8 cellular contexts compared by ENCODE assay signal in the genomic region with DNA sequence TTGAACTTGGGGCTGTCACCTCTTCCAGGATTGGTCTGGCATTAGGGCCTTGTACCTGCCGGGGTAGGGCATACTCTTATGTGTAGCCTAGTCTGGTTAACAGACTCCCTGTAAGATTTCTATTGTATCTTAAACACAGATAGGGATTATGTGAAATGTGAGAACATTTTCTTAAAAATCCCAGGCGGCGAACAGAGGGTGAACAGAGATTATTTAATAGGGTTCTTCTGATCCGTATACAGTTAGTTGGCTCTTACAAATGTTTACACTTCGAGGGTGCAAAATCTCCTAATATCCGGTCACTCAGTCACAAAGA. TPM values are rescaled to one million over a fixed set of nuclear protein-coding genes. Genes with fewer than 3 reads are reported as not detected.
DNase-seq lines count a peak whose midpoint lies in the region; ATAC-seq, FAIRE-seq and TF ChIP-seq lines count a peak whose summit lies in the region.

No MANE protein-coding gene starts in this region.

- WGBS in A549 (ENCODE audit: missing lambda C conversion rate): 51% methylated on average over 6 of the region's 6 CpGs
- WGBS in body of pancreas, 2 donors: 0 to 2% methylated on average over 6 of the region's 6 CpGs

- H3K4me3 ChIP-seq in A549 (peak overlapping the region; percentile 85), body of pancreas (peak overlapping the region in 1 of 2 donors; percentile 47)

- ATAC-seq in A549 (no peak), GM19351 (IDR thresholded peaks at IDR 0.05; ENCODE audit: unreplicated experiment) (peak; percentile 22), HG03432 (IDR thresholded peaks at IDR 0.05; ENCODE audit: unreplicated experiment) (peak; percentile 28), body of pancreas (no peak)

- H3K4me1 ChIP-seq in A549: peaks cover 8% of the 10 kb centered on the region; the same call in 2 of the 3 replicates
- peaks cover 30% of the 10 kb centered on the region for H3K4me1 ChIP-seq in body of pancreas

- no peak for FAIRE-seq in A549 (lab: Jason Lieb, UNC)

- DNase-seq in A549 (ENCODE audit: low read depth in 1 of 2, low spot score in 1 of 2) (no peak), body of pancreas (no peak), mesothelial cell of epicardium (ENCODE audit: low spot score in 2 of 2, unreplicated experiment in 2 of 2) (no peak), NCI-H345 (lab: John Stamatoyannopoulos, UW) (no peak), cortex of kidney (lab: John Stamatoyannopoulos, UW) (no peak), hypothalamus (lab: John Stamatoyannopoulos, UW) (no peak)

- H3K27ac Mint-ChIP-seq in mesothelial cell of epicardium: no peak overlapping the region

- no peak for TF ChIP-seq RAD21 in A549 (conservative IDR thresholded peaks at IDR 0.05 in 1 of 2, IDR thresholded peaks at IDR 0.05 in 1 of 2)

- peak overlapping the region; percentile 70 for H3K4me3 Mint-ChIP-seq in mesothelial cell of epicardium

- no peak for TF ChIP-seq POLR2A in A549 (IDR thresholded peaks at IDR 0.05; ENCODE audit: low read length)
- TF ChIP-seq POLR2A in body of pancreas (IDR thresholded peaks at IDR 0.05): peak in 1 of 3 donors; percentile 15

- H3K36me3 ChIP-seq in body of pancreas (replicated peaks in 1 of 2; ENCODE audit: insufficient read depth in 1 of 2, low read depth in 2 of 2): no peaks in the 10 kb centered on the region

- peaks cover 42% of the 10 kb centered on the region for H3K27me3 Mint-ChIP-seq in mesothelial cell of epicardium (ENCODE audit: low read depth)

- no peak for TF ChIP-seq EP300 in A549 (IDR thresholded peaks at IDR 0.05)

- intact Hi-C loops in body of pancreas (cut with DNase I): no loop called here

- no peaks in the 10 kb centered on the region for H3K9me3 ChIP-seq in A549
- H3K9me3 ChIP-seq in body of pancreas: no peaks in the 10 kb centered on the region

- no peaks in the 10 kb centered on the region for H3K36me3 Mint-ChIP-seq in mesothelial cell of epicardium

- H3K27me3 ChIP-seq in body of pancreas: no peaks in the 10 kb centered on the region

- peak overlapping the region; percentile 74 for H3K4me2 ChIP-seq in A549

- TF ChIP-seq CTCF in A549 (IDR thresholded peaks at IDR 0.05) (no peak), body of pancreas (IDR thresholded peaks at IDR 0.05) (no peak), mesothelial cell of epicardium (IDR thresholded peaks at IDR 0.05; ENCODE audit: unreplicated experiment) (no peak)

- H3K27ac ChIP-seq in A549 (peak overlapping the region; percentile 77 to 88; a peak in 5 of 6 replicates), body of pancreas (peak overlapping the region; percentile 41 to 87 (median 84))

- POLR2A ChIA-PET in A549 (lab: Yijun Ruan, JAX): no interaction called here

- peaks cover 31% of the 10 kb centered on the region for H3K4me1 Mint-ChIP-seq in mesothelial cell of epicardium

- H3K9me3 Mint-ChIP-seq in mesothelial cell of epicardium: no peaks in the 10 kb centered on the region

- CTCF ChIA-PET in A549 (lab: Yijun Ruan, JAX): interaction anchor here (0.9 to 3.1 kb wide), 5 partner anchors 9 to 151 kb away, joined by 3 to 21 read pairs (median 8); no protein-coding TSS in a partner anchor

TF ChIP-seq in A549, 52 proteins besides CTCF, POLR2A, EP300 and RAD21:
- TF ChIP-seq CHD2 (IDR thresholded peaks at IDR 0.05; ENCODE audit: low read length, partially characterized antibody) (no peak), ZSCAN20 (CRISPR knock-in tag; IDR thresholded peaks at IDR 0.05) (no peak), FOSL2 (IDR thresholded peaks at IDR 0.05) (no peak), FOSL2 (CRISPR knock-in tag; IDR thresholded peaks at IDR 0.05) (no peak), SREBF2 (IDR thresholded peaks at IDR 0.05) (no peak), BHLHE40 (IDR thresholded peaks at IDR 0.05; ENCODE audit: low read depth, low read length) (no peak), CBX2 (IDR thresholded peaks at IDR 0.05; ENCODE audit: borderline replicate concordance, low read depth) (no peak), ZFP36 (IDR thresholded peaks at IDR 0.05; ENCODE audit: borderline replicate concordance, partially characterized antibody) (no peak), HOXA7 (CRISPR knock-in tag; IDR thresholded peaks at IDR 0.05) (no peak), RCOR1 (IDR thresholded peaks at IDR 0.05; ENCODE audit: low read depth, low read length) (no peak), FOSB (CRISPR knock-in tag; IDR thresholded peaks at IDR 0.05) (no peak), KDM5A (IDR thresholded peaks at IDR 0.05) (no peak), CEBPB (IDR thresholded peaks at IDR 0.05) (no peak), JUNB (IDR thresholded peaks at IDR 0.05) (no peak), GATA3 (IDR thresholded peaks at IDR 0.05; ENCODE audit: borderline replicate concordance) (no peak), ESRRA (IDR thresholded peaks at IDR 0.05; ENCODE audit: borderline replicate concordance, low read length) (no peak)
- TF ChIP-seq, protein P1, sequence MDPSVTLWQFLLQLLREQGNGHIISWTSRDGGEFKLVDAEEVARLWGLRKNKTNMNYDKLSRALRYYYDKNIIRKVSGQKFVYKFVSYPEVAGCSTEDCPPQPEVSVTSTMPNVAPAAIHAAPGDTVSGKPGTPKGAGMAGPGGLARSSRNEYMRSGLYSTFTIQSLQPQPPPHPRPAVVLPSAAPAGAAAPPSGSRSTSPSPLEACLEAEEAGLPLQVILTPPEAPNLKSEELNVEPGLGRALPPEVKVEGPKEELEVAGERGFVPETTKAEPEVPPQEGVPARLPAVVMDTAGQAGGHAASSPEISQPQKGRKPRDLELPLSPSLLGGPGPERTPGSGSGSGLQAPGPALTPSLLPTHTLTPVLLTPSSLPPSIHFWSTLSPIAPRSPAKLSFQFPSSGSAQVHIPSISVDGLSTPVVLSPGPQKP (IDR thresholded peaks at IDR 0.05; ENCODE audit: low read depth, low read length): no peak
- TF ChIP-seq, protein P2, sequence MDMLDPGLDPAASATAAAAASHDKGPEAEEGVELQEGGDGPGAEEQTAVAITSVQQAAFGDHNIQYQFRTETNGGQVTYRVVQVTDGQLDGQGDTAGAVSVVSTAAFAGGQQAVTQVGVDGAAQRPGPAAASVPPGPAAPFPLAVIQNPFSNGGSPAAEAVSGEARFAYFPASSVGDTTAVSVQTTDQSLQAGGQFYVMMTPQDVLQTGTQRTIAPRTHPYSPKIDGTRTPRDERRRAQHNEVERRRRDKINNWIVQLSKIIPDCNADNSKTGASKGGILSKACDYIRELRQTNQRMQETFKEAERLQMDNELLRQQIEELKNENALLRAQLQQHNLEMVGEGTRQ (IDR thresholded peaks at IDR 0.05): no peak
- TF ChIP-seq, protein P3, sequence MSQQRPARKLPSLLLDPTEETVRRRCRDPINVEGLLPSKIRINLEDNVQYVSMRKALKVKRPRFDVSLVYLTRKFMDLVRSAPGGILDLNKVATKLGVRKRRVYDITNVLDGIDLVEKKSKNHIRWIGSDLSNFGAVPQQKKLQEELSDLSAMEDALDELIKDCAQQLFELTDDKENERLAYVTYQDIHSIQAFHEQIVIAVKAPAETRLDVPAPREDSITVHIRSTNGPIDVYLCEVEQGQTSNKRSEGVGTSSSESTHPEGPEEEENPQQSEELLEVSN (IDR thresholded peaks at IDR 0.05; ENCODE audit: borderline replicate concordance, low read depth): no peak
- TF ChIP-seq, protein P4, sequence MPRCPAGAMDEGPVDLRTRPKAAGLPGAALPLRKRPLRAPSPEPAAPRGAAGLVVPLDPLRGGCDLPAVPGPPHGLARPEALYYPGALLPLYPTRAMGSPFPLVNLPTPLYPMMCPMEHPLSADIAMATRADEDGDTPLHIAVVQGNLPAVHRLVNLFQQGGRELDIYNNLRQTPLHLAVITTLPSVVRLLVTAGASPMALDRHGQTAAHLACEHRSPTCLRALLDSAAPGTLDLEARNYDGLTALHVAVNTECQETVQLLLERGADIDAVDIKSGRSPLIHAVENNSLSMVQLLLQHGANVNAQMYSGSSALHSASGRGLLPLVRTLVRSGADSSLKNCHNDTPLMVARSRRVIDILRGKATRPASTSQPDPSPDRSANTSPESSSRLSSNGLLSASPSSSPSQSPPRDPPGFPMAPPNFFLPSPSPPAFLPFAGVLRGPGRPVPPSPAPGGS (IDR thresholded peaks at IDR 0.05): no peak

RNA-seq across cellular contexts. Expression of a gene that starts 0.8 kb away (rescaled TPM):
- polyA plus RNA-seq in A549 (2011; rRNA removed) (3.0 and 3.5 TPM in 2 replicates), A549 (2017; fragmentation: RNase III; extraction: RNeasy Plus Mini Kit Qiagen cat#74134 plus additional on column Dnase treatment) (2.1 to 2.5 TPM (median 2.1 TPM) in 3 replicates)
- polyA plus RNA-seq in A549 (2012; cell fraction: cytosol; rRNA removed): 1.1 and 1.2 TPM in 2 replicates
- 0.67 and 0.93 TPM in 2 replicates for polyA plus RNA-seq in A549 (2012; cell fraction: nucleus; rRNA removed)
- polyA minus RNA-seq in A549 (2011; rRNA and poly(A)+ RNA removed): 5.8 and 6.8 TPM in 2 replicates
- total RNA-seq in body of pancreas (10 to 100 TPM; 13.7 to 25.7 TPM), mesothelial cell of epicardium (3.6 to 3.7 TPM (median 3.6 TPM) in 3 replicates)

Comparison
In these comparisons a context has a peak if more than half of its experiments do, and no peak if none do; other contexts are left out.
1. ATAC-seq: peak in GM19351 (single experiment) and HG03432 (single experiment); none in A549 (0 of 2) and body of pancreas (single experiment).